In the genomic region with DNA sequence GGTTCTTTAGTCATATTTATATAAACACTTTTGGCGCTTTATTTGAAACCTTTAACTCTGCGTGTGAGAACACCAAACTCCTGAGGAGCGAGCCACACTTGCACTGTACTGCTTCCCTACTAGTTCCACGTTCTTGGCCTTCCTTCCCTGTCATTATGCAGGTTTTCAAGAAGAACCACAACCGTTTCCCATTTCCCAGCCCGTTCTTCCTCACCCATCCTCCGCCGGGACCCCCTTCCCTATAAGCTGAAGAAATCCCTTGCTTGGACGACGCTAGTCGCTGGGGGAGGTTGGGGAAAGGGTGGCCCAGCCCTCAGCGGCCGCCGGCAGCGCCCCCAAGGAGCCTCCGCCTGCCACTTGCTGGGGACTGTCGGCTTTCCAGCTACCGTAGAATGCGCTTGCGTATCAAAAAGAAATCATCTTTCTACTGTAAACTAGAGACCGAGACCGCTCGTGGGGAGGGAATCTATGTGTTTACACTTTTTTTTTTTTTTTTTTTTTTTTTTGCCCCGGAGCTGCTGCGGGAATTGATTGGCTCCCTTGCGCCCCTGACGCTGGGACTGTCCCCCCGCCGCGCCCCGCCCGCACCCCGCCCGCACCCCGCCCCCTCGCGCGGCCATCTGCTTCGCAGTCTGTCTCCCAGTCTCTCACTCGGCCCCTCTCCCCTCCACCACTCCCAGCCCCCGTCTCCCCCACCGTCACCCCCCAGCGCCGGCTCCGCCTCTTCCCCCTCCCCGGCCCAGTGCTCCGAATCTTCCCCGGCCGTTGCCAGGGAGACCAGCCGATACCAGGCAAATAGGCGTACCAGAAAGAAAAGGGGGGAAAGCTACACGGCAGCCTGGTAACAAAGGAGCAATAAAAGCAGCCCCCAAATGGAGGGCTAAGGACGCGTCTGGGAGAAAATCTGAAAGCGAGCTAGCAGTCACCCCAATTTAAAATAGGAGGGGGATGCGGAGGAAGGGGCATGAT, we compare ENCODE assay signal across 8 cellular contexts. TPM values are rescaled to one million over a fixed set of nuclear protein-coding genes. Genes with fewer than 3 reads are reported as not detected.
A peak's percentile ranks its signal among the peaks of the same experiment; 100 is the strongest.
DNase-seq lines count a peak whose midpoint lies in the region; ATAC-seq and TF ChIP-seq lines count a peak whose summit lies in the region.

No MANE protein-coding gene starts in this region.

- ATAC-seq in GM21529 (IDR thresholded peaks at IDR 0.05; ENCODE audit: unreplicated experiment): peak; percentile 24
- ATAC-seq in WTC11: peak; percentile 43
- ATAC-seq in foreskin keratinocyte: peak; percentile 26
- peak; percentile 21 to 27 for ATAC-seq in naive B cell (ENCODE audit: low read depth in 2 of 2)
- no peak for ATAC-seq in HG02798 (IDR thresholded peaks at IDR 0.05; ENCODE audit: poor library complexity, unreplicated experiment)

- peak; percentile 82 for DNase-seq in COLO668 (lab: John Stamatoyannopoulos, UW; ENCODE audit: unreplicated experiment)
- DNase-seq in NCI-H2107 (lab: John Stamatoyannopoulos, UW): peak; percentile 79
- peak; percentile 87 for DNase-seq in WTC11 (ENCODE audit: low spot score)
- DNase-seq in foreskin keratinocyte: peak; percentile 22 to 43
- DNase-seq in naive B cell: peak; percentile 60
- DNase-seq in AML-193 (lab: John Stamatoyannopoulos, UW): no peak

- H3K27ac ChIP-seq in foreskin keratinocyte: peak overlapping the region; percentile 98

- CTCF ChIA-PET in WTC11 (lab: Charles Lee): interaction anchor here (0.6 to 1.2 kb wide), 5 partner anchors 24 to 548 kb away, joined by 3 to 5 read pairs (median 4); no protein-coding TSS in a partner anchor

- POLR2A ChIA-PET in WTC11 (lab: Charles Lee): interaction anchor here (0.6 to 1.2 kb wide), 5 partner anchors 8 to 209 kb away, joined by 3 to 8 read pairs (median 3); no protein-coding TSS in a partner anchor

- H3K27me3 Mint-ChIP-seq in WTC11 (ENCODE audit: low read depth) (peaks cover 34% of the 10 kb centered on the region), naive B cell (peaks cover 0 to 9% (median 0%) of the 10 kb centered on the region in 3 donors)

- H3K27ac Mint-ChIP-seq in WTC11 (peak overlapping the region; percentile 42; the same call in 1 of the 2 replicates), naive B cell (peak overlapping the region in 5 of 6 donors; percentile 23 to 96 (median 91))

- H3K4me1 ChIP-seq in foreskin keratinocyte: no peaks in the 10 kb centered on the region

- H3K9me3 Mint-ChIP-seq in WTC11: no peaks in the 10 kb centered on the region
- H3K9me3 Mint-ChIP-seq in naive B cell: no peaks in the 10 kb centered on the region

- TF ChIP-seq CTCF in WTC11 (IDR thresholded peaks at IDR 0.05) (no peak), foreskin keratinocyte (conservative IDR thresholded peaks at IDR 0.05) (peak; percentile 42)

- no peaks in the 10 kb centered on the region for H3K27me3 ChIP-seq in foreskin keratinocyte

- H3K4me3 Mint-ChIP-seq in WTC11 (no peak overlapping the region), naive B cell (no peak overlapping the region)

- H3K36me3 Mint-ChIP-seq in WTC11 (0 out of 2 replicates have a peak, but pooled peaks cover 4% of the 10 kb centered on the region), naive B cell (peaks cover 0 to 8% of the 10 kb centered on the region in 2 donors)

- H3K4me1 Mint-ChIP-seq in WTC11: peaks cover 9% of the 10 kb centered on the region; the same call in 1 of the 2 replicates
- H3K4me1 Mint-ChIP-seq in naive B cell: peaks cover 4 to 17% (median 13%) of the 10 kb centered on the region in 3 donors

TF ChIP-seq in WTC11, 78 proteins besides CTCF, POLR2A, EP300 and RAD21:
- no peak for TF ChIP-seq ZMAT4 (CRISPR knock-in tag; IDR thresholded peaks at IDR 0.05)
- no peak for TF ChIP-seq SMAD4 (CRISPR knock-in tag; IDR thresholded peaks at IDR 0.05)
- TF ChIP-seq, protein P1, sequence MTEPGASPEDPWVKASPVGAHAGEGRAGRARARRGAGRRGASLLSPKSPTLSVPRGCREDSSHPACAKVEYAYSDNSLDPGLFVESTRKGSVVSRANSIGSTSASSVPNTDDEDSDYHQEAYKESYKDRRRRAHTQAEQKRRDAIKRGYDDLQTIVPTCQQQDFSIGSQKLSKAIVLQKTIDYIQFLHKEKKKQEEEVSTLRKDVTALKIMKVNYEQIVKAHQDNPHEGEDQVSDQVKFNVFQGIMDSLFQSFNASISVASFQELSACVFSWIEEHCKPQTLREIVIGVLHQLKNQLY (CRISPR knock-in tag; IDR thresholded peaks at IDR 0.05): no peak
- TF ChIP-seq ZNF423 (CRISPR knock-in tag; IDR thresholded peaks at IDR 0.05): 0 out of 2 replicates have a peak, but pooled peaks have one; percentile 14
- TF ChIP-seq JUN (CRISPR knock-in tag; IDR thresholded peaks at IDR 0.05): no peak

RNA-seq across cellular contexts. Expression of gene MARCKS, which starts 2.3 kb away (rescaled TPM):
- total RNA-seq in WTC11 (2021) (95.1 to 128 TPM (median 126 TPM) in 3 replicates), foreskin keratinocyte (52.6 and 57.8 TPM in 2 replicates)
- polyA plus RNA-seq in foreskin keratinocyte (33.4 and 34.2 TPM in 2 replicates), naive B cell (ENCODE audit: low read depth in 6 of 6) (10 to 100 TPM in 1 of 6 donors, 1 to 10 TPM in 5; 4.8 to 11.9 (median 7.5) TPM)

Comparison
In these comparisons a context has a peak if more than half of its experiments do, and no peak if none do; other contexts are left out.
1. DNase-seq: peak in COLO668 (single experiment), NCI-H2107 (single experiment), WTC11 (single experiment), foreskin keratinocyte (2 of 2) and naive B cell (single experiment); none in AML-193 (0 of 2).